Comparison of ENCODE assay signal across 20 cellular contexts in the genomic region with DNA sequence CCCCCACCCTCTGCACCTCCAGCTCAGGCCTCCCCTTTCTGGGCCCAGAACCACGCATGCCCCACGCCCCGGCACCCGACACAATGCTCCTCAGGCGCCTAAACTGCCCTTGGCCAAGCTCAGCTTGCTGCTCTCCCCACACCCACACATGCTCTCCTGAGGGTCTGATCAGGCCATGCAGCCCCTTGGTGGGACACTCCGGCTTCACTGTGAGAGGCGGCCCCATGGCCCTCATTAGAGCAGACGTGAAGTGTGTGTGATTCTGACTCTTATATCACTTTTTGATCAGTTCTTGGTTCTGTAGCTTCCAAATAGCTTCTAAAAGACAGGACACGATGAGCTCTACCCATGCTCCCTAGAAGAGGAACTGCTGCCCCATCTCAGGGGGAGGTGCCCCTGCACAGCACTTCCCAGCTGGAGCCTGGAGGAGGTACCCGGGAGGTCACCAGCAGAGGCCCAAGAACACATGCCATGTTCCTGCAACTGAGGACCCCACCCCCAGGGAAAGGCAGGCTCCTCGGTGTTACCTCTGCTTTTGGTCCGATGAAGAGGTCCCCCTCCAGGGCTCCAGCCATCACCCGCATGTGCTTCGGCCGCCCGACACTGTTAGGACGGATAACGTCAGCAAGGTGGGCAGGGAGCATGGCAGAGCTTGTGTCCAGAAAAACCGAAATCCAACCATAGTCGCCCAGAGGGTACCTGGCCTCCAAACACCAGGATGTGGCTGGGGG. TPM values are rescaled to one million over a fixed set of nuclear protein-coding genes. Genes with fewer than 3 reads are reported as not detected.
A peak's percentile ranks its signal among the peaks of the same experiment; 100 is the strongest.
DNase-seq lines count a peak whose midpoint lies in the region; TF ChIP-seq lines count a peak whose summit lies in the region.
"Had no signal": no experiment of that assay in that cellular context is flagged by ENCODE, and none has a peak within 500 bp of the region (broad histone marks: within the 10 kb centered on the region; RNA-seq: fewer than 3 reads in every experiment).

No MANE protein-coding gene starts in this region.

- no peak for TF ChIP-seq CTCF in Loucy (conservative IDR thresholded peaks at IDR 0.05; ENCODE audit: low read length)
- TF ChIP-seq CTCF in esophagus muscularis mucosa (IDR thresholded peaks at IDR 0.05) = no peak

- H3K27ac ChIP-seq in mesenchymal stem cell (ENCODE audit: low read length, poor library complexity, severe bottlenecking) (no peak overlapping the region), esophagus muscularis mucosa (replicated peaks in 1 of 4) (no peak overlapping the region)
- H3K27ac ChIP-seq: hepatocyte, prostate gland, SK-N-MC, VCaP had no signal

- no peak for TF ChIP-seq POLR2A in esophagus muscularis mucosa (IDR thresholded peaks at IDR 0.05; ENCODE audit: low read depth)

- H3K4me3 ChIP-seq in Loucy (ENCODE audit: low read length, poor library complexity, severe bottlenecking) = no peak overlapping the region
- no peak overlapping the region for H3K4me3 ChIP-seq in mesenchymal stem cell (ENCODE audit: insufficient read depth in 1 of 2, low read depth in 1 of 2, low read length in 2 of 2)
- no peak overlapping the region for H3K4me3 ChIP-seq in esophagus muscularis mucosa
- H3K4me3 ChIP-seq: hepatocyte, prostate gland, SK-N-MC had no signal

- H3K79me2 ChIP-seq in Loucy (ENCODE audit: insufficient read depth, low read length) = peaks cover 46% of the 10 kb centered on the region

- H2BK5ac ChIP-seq in mesenchymal stem cell (ENCODE audit: low read depth, low read length, poor library complexity, severe bottlenecking) = no peak overlapping the region

- peaks cover 24% of the 10 kb centered on the region for H3K4me1 Mint-ChIP-seq in activated naive CD8-positive, alpha-beta T cell (ENCODE audit: low read depth)

- H3K18ac ChIP-seq in mesenchymal stem cell (ENCODE audit: low read depth in 1 of 2, low read length in 2 of 2) = no peak overlapping the region

- H3K9ac ChIP-seq in Loucy (ENCODE audit: low read depth, low read length, poor library complexity, severe bottlenecking) = no peak overlapping the region
- H3K9ac ChIP-seq in mesenchymal stem cell (ENCODE audit: low read length) = no peak overlapping the region

- TF ChIP-seq EP300 in esophagus muscularis mucosa (IDR thresholded peaks at IDR 0.05) = no peak

- no peaks in the 10 kb centered on the region for H3K9me3 ChIP-seq in Loucy (ENCODE audit: insufficient read depth, low read depth, low read length)
- H3K9me3 ChIP-seq in mesenchymal stem cell (ENCODE audit: control insufficient read depth, low read length) = no peaks in the 10 kb centered on the region
- H3K9me3 ChIP-seq in esophagus muscularis mucosa = no peaks in the 10 kb centered on the region
- H3K9me3 ChIP-seq: prostate gland had no signal

- H4K20me1 ChIP-seq in Loucy (ENCODE audit: insufficient read depth, low read length, poor library complexity, severe bottlenecking) = peaks cover 18% of the 10 kb centered on the region

- H2BK120ac ChIP-seq in mesenchymal stem cell (ENCODE audit: low read depth, low read length) = no peak overlapping the region

- no peak overlapping the region for H4K91ac ChIP-seq in mesenchymal stem cell (ENCODE audit: low read length)

- H3K14ac ChIP-seq in mesenchymal stem cell (ENCODE audit: low read length in 2 of 2) = no peak overlapping the region

- H3K4me1 ChIP-seq in Loucy (ENCODE audit: insufficient read depth, low read length, poor library complexity, severe bottlenecking) (peaks cover 30% of the 10 kb centered on the region), mesenchymal stem cell (ENCODE audit: control insufficient read depth, insufficient read depth, low read depth, low read length) (peaks cover 26% of the 10 kb centered on the region), esophagus muscularis mucosa (peaks cover 30 to 37% (median 35%) of the 10 kb centered on the region in 4 donors)

- H3K27me3 Mint-ChIP-seq in activated naive CD8-positive, alpha-beta T cell = no peaks in the 10 kb centered on the region

- 97% methylated on average over 17 of the region's 20 CpGs for WGBS in mesenchymal stem cell
- 87% methylated on average over 12 of the region's 20 CpGs for WGBS in esophagus muscularis mucosa

- H2AFZ ChIP-seq in Loucy (ENCODE audit: low read length) = no peak overlapping the region
- no peak overlapping the region for H2AFZ ChIP-seq in mesenchymal stem cell (ENCODE audit: low read depth, low read length)
- H2AFZ ChIP-seq: hepatocyte had no signal

- peaks cover under 1% of the 10 kb centered on the region for H3K36me3 Mint-ChIP-seq in activated naive CD8-positive, alpha-beta T cell
- H3K36me3 Mint-ChIP-seq: natural killer cell had no signal

- no peak overlapping the region for H2BK12ac ChIP-seq in mesenchymal stem cell (ENCODE audit: low read length in 2 of 2)

- H3K36me3 ChIP-seq in Loucy (ENCODE audit: insufficient read depth, low read length) (peaks cover 18% of the 10 kb centered on the region; the same call in 1 of the 2 replicates), mesenchymal stem cell (ENCODE audit: control insufficient read depth in 1 of 2, insufficient read depth in 2 of 2, low read depth in 1 of 2, low read length in 2 of 2) (peaks cover 41 to 52% of the 10 kb centered on the region in 2 experiments), esophagus muscularis mucosa (peaks cover 26 to 58% (median 49%) of the 10 kb centered on the region in 4 donors)

- no peaks in the 10 kb centered on the region for H3F3A ChIP-seq in Loucy (ENCODE audit: low read depth)

- H3K27me3 ChIP-seq in Loucy (ENCODE audit: insufficient read depth, low read length, poor library complexity, severe bottlenecking) (no peaks in the 10 kb centered on the region), mesenchymal stem cell (ENCODE audit: control insufficient read depth in 1 of 2, insufficient read depth in 1 of 2, low read length in 2 of 2) (no peaks in the 10 kb centered on the region), esophagus muscularis mucosa (no peaks in the 10 kb centered on the region)
- H3K27me3 ChIP-seq: hepatocyte had no signal

- H4K8ac ChIP-seq in mesenchymal stem cell (ENCODE audit: low read length) = peak overlapping the region; percentile 50

- H3K4me2 ChIP-seq in Loucy (ENCODE audit: low read depth, low read length, poor library complexity, severe bottlenecking) (peak overlapping the region; percentile 91), mesenchymal stem cell (ENCODE audit: low read length, poor library complexity, severe bottlenecking) (no peak overlapping the region)
- H3K4me2 ChIP-seq: hepatocyte had no signal

- DNase-seq in CD1c-positive myeloid dendritic cell (ENCODE audit: extremely low spot score) = peak; percentile 43
- DNase-seq in mesenchymal stem cell = no peak
- no peak for DNase-seq in esophagus muscularis mucosa (ENCODE audit: extremely low spot score)
- DNase-seq in COLO668 (lab: John Stamatoyannopoulos, UW; ENCODE audit: unreplicated experiment) = no peak
- DNase-seq in amygdala (lab: John Stamatoyannopoulos, UW) = no peak
- DNase-seq in cerebellum (ENCODE audit: low spot score) = no peak
- DNase-seq: activated effector memory CD4-positive, alpha-beta T cell treated with Interleukin-2 at 50 U/mL for 16 hours; anterior cingulate cortex; natural killer cell; NCI-H1048; NCI-H69; small intestine had no signal

- H2AK5ac ChIP-seq in mesenchymal stem cell (ENCODE audit: low read length, severe bottlenecking) = peak overlapping the region; percentile 10

- intact Hi-C loops in esophagus muscularis mucosa (cut with DNase I) = loop anchor here (5.0 kb wide), 1 partner anchor 68 kb away; no protein-coding TSS in a partner anchor

- no peak overlapping the region for H3K4me3 Mint-ChIP-seq in activated naive CD8-positive, alpha-beta T cell
- H3K4me3 Mint-ChIP-seq: natural killer cell had no signal

- H3K27ac Mint-ChIP-seq in activated naive CD8-positive, alpha-beta T cell = peak overlapping the region; percentile 34

- H3K9me3 Mint-ChIP-seq in activated naive CD8-positive, alpha-beta T cell (ENCODE audit: low read depth) = no peaks in the 10 kb centered on the region
- H3K9me3 Mint-ChIP-seq: natural killer cell had no signal

- no peak overlapping the region for H2BK15ac ChIP-seq in mesenchymal stem cell (ENCODE audit: low read depth, poor library complexity, severe bottlenecking)

- H3K4ac ChIP-seq in mesenchymal stem cell (ENCODE audit: low read depth in 1 of 2, low read length in 2 of 2) = no peak overlapping the region

- peak overlapping the region in 1 of 2 experiments; percentile 40 for H3K23ac ChIP-seq in mesenchymal stem cell (ENCODE audit: low read length in 2 of 2)

- H3K9me2 ChIP-seq in Loucy (replicated peaks; ENCODE audit: low read depth, low read length) = no peaks in the 10 kb centered on the region

- H3K79me1 ChIP-seq in mesenchymal stem cell (replicated peaks; ENCODE audit: low read length, poor library complexity, severe bottlenecking) = peaks cover 27% of the 10 kb centered on the region

RNA-seq across cellular contexts. Expression of a gene that starts 3.6 kb away (rescaled TPM):
- polyA plus RNA-seq in mesenchymal stem cell (2013, experiment 1 of 2) = 29.7 TPM
- 29.4 TPM for polyA plus RNA-seq in mesenchymal stem cell (2013, experiment 2 of 2)
- total RNA-seq in esophagus muscularis mucosa = 10 to 100 TPM; 74.3 to 89.2 (median 83.9) TPM
- 28.6 TPM for total RNA-seq in cerebellum

RNA-seq across cellular contexts. Expression of a gene that starts 9.3 kb away (rescaled TPM):
- 1.5 TPM for polyA plus RNA-seq in mesenchymal stem cell (2013, experiment 1 of 2)
- polyA plus RNA-seq in mesenchymal stem cell (2013, experiment 2 of 2) = 1.9 TPM
- 1 to 10 TPM; 2.1 to 6.5 (median 3.6) TPM for total RNA-seq in esophagus muscularis mucosa
- total RNA-seq in cerebellum = 15.7 TPM

RNA-seq across cellular contexts. Expression of a gene that starts 14.3 kb away (rescaled TPM):
- 242 TPM for polyA plus RNA-seq in mesenchymal stem cell (2013, experiment 1 of 2)
- polyA plus RNA-seq in mesenchymal stem cell (2013, experiment 2 of 2) = 244 TPM
- total RNA-seq in esophagus muscularis mucosa (100 to 1,000 TPM; 382 to 507 (median 481) TPM), cerebellum (120 TPM)

RNA-seq across cellular contexts. Expression of a gene that starts 53.2 kb away (rescaled TPM):
- 0.48 TPM for polyA plus RNA-seq in mesenchymal stem cell (2013, experiment 1 of 2)
- polyA plus RNA-seq in mesenchymal stem cell (2013, experiment 2 of 2) = 0.74 TPM
- total RNA-seq in esophagus muscularis mucosa (1 to 10 TPM; 1.2 to 3.5 (median 1.8) TPM), cerebellum (0.45 TPM)
- total RNA-seq: fibroblast of villous mesenchyme, H4 had no signal
